18 cellular contexts compared by ENCODE assay signal in the genomic region with DNA sequence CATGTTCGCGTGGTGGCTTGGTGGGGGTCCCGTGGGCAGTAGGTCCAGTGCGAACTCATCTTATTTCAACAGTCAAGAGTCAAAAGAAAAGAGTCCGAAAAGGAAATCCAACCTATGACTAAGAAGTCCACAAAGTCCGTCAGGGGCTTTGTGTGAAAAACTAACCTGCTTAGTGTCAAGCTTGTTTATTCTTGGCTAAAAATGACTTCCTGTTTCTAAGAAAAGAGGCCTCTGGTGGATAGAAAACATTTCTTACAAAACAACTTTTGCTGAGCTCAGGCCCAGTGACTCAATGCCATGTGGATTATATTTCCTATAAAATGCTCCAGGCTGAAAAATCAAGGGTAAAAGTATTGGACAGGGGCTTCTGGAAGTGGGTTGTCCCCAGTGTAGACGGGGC.
A peak's percentile ranks its signal among the peaks of the same experiment; 100 is the strongest.
DNase-seq lines count a peak whose midpoint lies in the region; ATAC-seq, FAIRE-seq and TF ChIP-seq lines count a peak whose summit lies in the region.
"Had no signal": no experiment of that assay in that cellular context is flagged by ENCODE, and none has a peak within 500 bp of the region (broad histone marks: within the 10 kb centered on the region; RNA-seq: fewer than 3 reads in every experiment).

No MANE protein-coding gene starts in this region.

- no peak overlapping the region for H3K9ac ChIP-seq in endothelial cell of umbilical vein (replicated peaks; ENCODE audit: extremely low read depth, insufficient read depth, low read length)
- H3K9ac ChIP-seq: GM23248 had no signal

- DNase-seq in NOMO-1 (lab: John Stamatoyannopoulos, UW; ENCODE audit: unreplicated experiment in 2 of 2) (peak; percentile 41 to 54), NOMO-1 treated with dmso at 0.1 percent for 144 hours (lab: John Stamatoyannopoulos, UW; ENCODE audit: unreplicated experiment) (no peak), NOMO-1 treated with DMSO at 0.1 percent for 48 hours (lab: John Stamatoyannopoulos, UW; ENCODE audit: unreplicated experiment) (peak; percentile 65), endothelial cell of umbilical vein (ENCODE audit: low read depth, low spot score) (no peak), retinal pigment epithelial cell (ENCODE audit: low read depth) (peak; percentile 4), GM03348 (ENCODE audit: low spot score) (no peak), transverse colon (no peak)
- DNase-seq: 8988T, activated gamma-delta T cell treated with Interleukin-2 at 50 U/mL for 16 hours, GM23248, KBM-7, left colon, NCI-H1694, NCI-H524 treated with DMSO at 0.1 percent for 48 hours, T-helper 9 cell had no signal

- CTCF ChIA-PET in endothelial cell of umbilical vein (lab: Charles Lee) = no interaction called here

- TF ChIP-seq CTCF in endothelial cell of umbilical vein (IDR thresholded peaks at IDR 0.05; ENCODE audit: extremely low read depth in 1 of 2, insufficient read depth in 1 of 2, low read depth in 1 of 2, low read length in 2 of 2) (no peak), retinal pigment epithelial cell (conservative IDR thresholded peaks at IDR 0.05; ENCODE audit: low read depth, low read length) (no peak), transverse colon (IDR thresholded peaks at IDR 0.05) (no peak)

- H2AFZ ChIP-seq in endothelial cell of umbilical vein (ENCODE audit: low read depth, low read length) = no peak overlapping the region
- H2AFZ ChIP-seq: GM23248 had no signal

- intact Hi-C loops in endothelial cell of umbilical vein (cut with micrococcal nuclease) (no loop called here), transverse colon (cut with DNase I; ENCODE audit: low total_unique reads) (no loop called here)

- no peak for TF ChIP-seq EP300 in transverse colon (IDR thresholded peaks at IDR 0.05; ENCODE audit: low read depth)

- no peak for TF ChIP-seq POLR2A in endothelial cell of umbilical vein (IDR thresholded peaks at IDR 0.05; ENCODE audit: low read depth, low read length)
- TF ChIP-seq POLR2A in transverse colon (IDR thresholded peaks at IDR 0.05) = no peak

- 76% methylated on average over 7 of the region's 7 CpGs for WGBS in transverse colon (ENCODE audit: low coverage in 1 of 2), 2 donors

- no TSS peak for BruUV-seq in endothelial cell of umbilical vein (replicated peaks; lab: Mats Ljungman, UMichigan)

- no peaks in the 10 kb centered on the region for H3K9me1 ChIP-seq in endothelial cell of umbilical vein (replicated peaks; ENCODE audit: control insufficient read depth, extremely low read depth, insufficient read depth, low read length)

- H3K79me2 ChIP-seq in endothelial cell of umbilical vein (ENCODE audit: control insufficient read depth, insufficient read depth, low read length) = no peaks in the 10 kb centered on the region

- H3K9me3 ChIP-seq in endothelial cell of umbilical vein (replicated peaks; ENCODE audit: control insufficient read depth, insufficient read depth, low read length) (no peaks in the 10 kb centered on the region), transverse colon (no peaks in the 10 kb centered on the region)

- dilution Hi-C loops in endothelial cell of umbilical vein (cut with MboI; ENCODE audit: extremely low pct_ligation_motif_present, low sequenced_read_pairs) = loop anchor here (10.0 kb wide), 1 partner anchor 64 kb away; no protein-coding TSS in a partner anchor

- H3K4me1 ChIP-seq in endothelial cell of umbilical vein (ENCODE audit: control insufficient read depth, extremely low read depth, insufficient read depth, low read length) = no peaks in the 10 kb centered on the region
- peaks cover 0 to 3% (median 0%) of the 10 kb centered on the region in 4 donors for H3K4me1 ChIP-seq in transverse colon

- ATAC-seq in HG03095 (IDR thresholded peaks at IDR 0.05; ENCODE audit: unreplicated experiment) = no peak
- ATAC-seq: left colon had no signal

- H3K27ac ChIP-seq in endothelial cell of umbilical vein (ENCODE audit: insufficient read depth, low read depth, low read length) (no peak overlapping the region), transverse colon (peak overlapping the region in 2 of 4 donors; percentile 16 to 58)
- H3K27ac ChIP-seq: GM23248 had no signal

- H3K4me2 ChIP-seq in endothelial cell of umbilical vein (ENCODE audit: insufficient read depth, low read length) = no peak overlapping the region

- POLR2A ChIA-PET in endothelial cell of umbilical vein (lab: Charles Lee) = no interaction called here

- H3K4me3 ChIP-seq in endothelial cell of umbilical vein (replicated peaks in 1 of 3; ENCODE audit: insufficient read depth in 1 of 3, low read depth in 1 of 3, low read length in 3 of 3) (no peak overlapping the region), retinal pigment epithelial cell (ENCODE audit: low read length) (no peak overlapping the region), transverse colon (no peak overlapping the region)
- H3K4me3 ChIP-seq: GM23248 had no signal

- no peaks in the 10 kb centered on the region for H3K27me3 ChIP-seq in endothelial cell of umbilical vein (ENCODE audit: control insufficient read depth in 2 of 2, insufficient read depth in 2 of 2, low read length in 2 of 2)
- H3K27me3 ChIP-seq in transverse colon = no peaks in the 10 kb centered on the region

- FAIRE-seq in endothelial cell of umbilical vein (lab: Jason Lieb, UNC) = no peak
- FAIRE-seq: G401.6, GM18507 had no signal

- in situ Hi-C loops in transverse colon (cut with MboI; ENCODE audit: low pct_ligation_motif_present in 1 of 4, low pct_unique_long_range_greater_than_20kb in 1 of 4, low sequenced_read_pairs in 3 of 4) = no loop called here

- no peaks in the 10 kb centered on the region for H3K36me3 ChIP-seq in endothelial cell of umbilical vein (ENCODE audit: control insufficient read depth in 2 of 2, extremely low read depth in 1 of 2, insufficient read depth in 2 of 2, low read length in 2 of 2)
- H3K36me3 ChIP-seq in transverse colon = no peaks in the 10 kb centered on the region

- H4K20me1 ChIP-seq in endothelial cell of umbilical vein (replicated peaks; ENCODE audit: control insufficient read depth, extremely low read depth, insufficient read depth, low read length) = no peaks in the 10 kb centered on the region

TF ChIP-seq in endothelial cell of umbilical vein, 7 proteins besides CTCF, POLR2A, EP300 and RAD21:
- no peak for TF ChIP-seq GATA2 (IDR thresholded peaks at IDR 0.05; ENCODE audit: insufficient read depth, insufficient read length, low read depth, low read length)
- TF ChIP-seq FOS (IDR thresholded peaks at IDR 0.05; ENCODE audit: borderline replicate concordance, insufficient read depth, low read length) = peak; percentile 10

Comparison
In these comparisons a context has a peak if more than half of its experiments do, and no peak if none do; other contexts are left out.
1. DNase-seq: peak in NOMO-1 (2 of 2), NOMO-1 treated with DMSO at 0.1 percent for 48 hours (single experiment) and retinal pigment epithelial cell (single experiment); none in NOMO-1 treated with dmso at 0.1 percent for 144 hours (single experiment), endothelial cell of umbilical vein (single experiment), GM03348 (single experiment) and transverse colon (single experiment).